10 cellular contexts compared by ENCODE assay signal in genomic region chr7:116395125-116395791, GRCh38.
A peak's percentile ranks its signal among the peaks of the same experiment; 100 is the strongest.
DNase-seq lines count a peak whose midpoint lies in the region; ATAC-seq, FAIRE-seq and TF ChIP-seq lines count a peak whose summit lies in the region.
"Had no signal": no experiment of that assay in that cellular context is flagged by ENCODE, and none has a peak within 500 bp of the region (broad histone marks: within the 10 kb centered on the region; RNA-seq: fewer than 3 reads in every experiment).

No MANE protein-coding gene starts in this region.

- H3K27me3 ChIP-seq in right lobe of liver = no peaks in the 10 kb centered on the region
- H3K27me3 ChIP-seq in HepG2 (ENCODE audit: control insufficient read depth in 1 of 2, insufficient read depth in 2 of 2, low read length in 2 of 2) = no peaks in the 10 kb centered on the region

- no peak for FAIRE-seq in HepG2 (lab: Jason Lieb, UNC)

- TF ChIP-seq POLR2A in right lobe of liver (IDR thresholded peaks at IDR 0.05) (no peak), HepG2 (IDR thresholded peaks at IDR 0.05; ENCODE audit: insufficient read depth in 1 of 2, low read depth in 2 of 2, low read length in 2 of 2) (no peak)

- no peak overlapping the region for H3K9ac ChIP-seq in HepG2 (ENCODE audit: insufficient read depth, low read depth, low read length)

- 50% methylated on average over 3 of the region's 3 CpGs for WGBS in right lobe of liver (ENCODE audit: insufficient coverage, low coverage, low lambda C conversion rate, missing lambda C conversion rate)
- WGBS in HepG2 (ENCODE audit: low lambda C conversion rate) = 1% methylated on average over 3 of the region's 3 CpGs

- CTCF ChIA-PET in HepG2 (lab: Yijun Ruan, JAX; ENCODE audit: low intra/inter-chr PET ratio, low total read pairs) = no interaction called here

- POLR2A ChIA-PET in HepG2 (lab: Yijun Ruan, JAX) = no interaction called here

- H3K9me3 ChIP-seq in right lobe of liver = no peaks in the 10 kb centered on the region
- H3K9me3 ChIP-seq in HepG2 (ENCODE audit: low read length) = no peaks in the 10 kb centered on the region

- ATAC-seq in right lobe of liver = peak; percentile 27 to 80 (median 46)
- no peak for ATAC-seq in HepG2
- no peak for ATAC-seq in HG03097 (IDR thresholded peaks at IDR 0.05; ENCODE audit: low FRiP score, unreplicated experiment)
- ATAC-seq in GM19452 (IDR thresholded peaks at IDR 0.05; ENCODE audit: unreplicated experiment) = no peak
- no peak for ATAC-seq in GM18502 (IDR thresholded peaks at IDR 0.05; ENCODE audit: poor library complexity, unreplicated experiment)
- ATAC-seq in HG03565 (IDR thresholded peaks at IDR 0.05; ENCODE audit: unreplicated experiment) = no peak

- H3K36me3 ChIP-seq in right lobe of liver (no peaks in the 10 kb centered on the region), HepG2 (replicated peaks in 1 of 2; ENCODE audit: control insufficient read depth in 1 of 2, insufficient read depth in 2 of 2, low read length in 2 of 2) (no peaks in the 10 kb centered on the region)

- BruUV-seq in HepG2 (replicated peaks; lab: Mats Ljungman, UMichigan) = no TSS peak

- no peak for TF ChIP-seq CTCF in right lobe of liver (IDR thresholded peaks at IDR 0.05)
- TF ChIP-seq CTCF in HepG2 (CRISPR knock-in tag; IDR thresholded peaks at IDR 0.05) = no peak

- H4K20me1 ChIP-seq in HepG2 (ENCODE audit: insufficient read depth, low read length) = no peaks in the 10 kb centered on the region

- TF ChIP-seq EP300 in HepG2 (IDR thresholded peaks at IDR 0.05; ENCODE audit: low read depth in 2 of 2, low read length in 2 of 2) = no peak
- no peak for TF ChIP-seq EP300 in HepG2 (CRISPR knock-in tag; IDR thresholded peaks at IDR 0.05; ENCODE audit: borderline replicate concordance)

- no peaks in the 10 kb centered on the region for H3K4me1 ChIP-seq in right lobe of liver
- H3K4me1 ChIP-seq in HepG2 (ENCODE audit: insufficient read depth, low read length) = no peaks in the 10 kb centered on the region

- no peak overlapping the region for H3K4me2 ChIP-seq in HepG2 (ENCODE audit: low read depth, low read length)

- in situ Hi-C loops in HepG2 (cut with HindIII; ENCODE audit: extremely low pct_ligation_motif_present, low pct_unique_long_range_greater_than_20kb) = no loop called here

- no peaks in the 10 kb centered on the region for H3K79me2 ChIP-seq in HepG2 (ENCODE audit: insufficient read depth, low read length)

- H2AFZ ChIP-seq in HepG2 (ENCODE audit: low read length) = no peak overlapping the region

- H3K4me3 ChIP-seq in right lobe of liver (no peak overlapping the region), HepG2 (replicated peaks in 1 of 3; ENCODE audit: insufficient read depth in 1 of 3, low read depth in 2 of 3, low read length in 3 of 3) (no peak overlapping the region)

- intact Hi-C loops in right lobe of liver (cut with DNase I) (no loop called here), HepG2 (cut with micrococcal nuclease; ENCODE audit: unreplicated experiment) (no loop called here)

- H3K27ac ChIP-seq in right lobe of liver (no peak overlapping the region), HepG2 (ENCODE audit: extremely low read length, insufficient read depth, low read length) (no peak overlapping the region)

- DNase-seq in right lobe of liver = no peak
- no peak for DNase-seq in HepG2 (ENCODE audit: low spot score)
- peak; percentile 68 for DNase-seq in amniotic stem cell (lab: John Stamatoyannopoulos, UW)
- peak; percentile 23 for DNase-seq in iPS-NIHi11 (ENCODE audit: low spot score)
- DNase-seq: CD4-positive, alpha-beta T cell; stimulated activated CD4-positive, alpha-beta T cell treated with anti-CD3 and anti-CD28 coated beads, Interleukin-1b, Interleukin-23, amount 100 ng/mL, for 48 hours had no signal

- TF ChIP-seq RAD21 in HepG2 (CRISPR knock-in tag; IDR thresholded peaks at IDR 0.05) = no peak

TF ChIP-seq in HepG2, 621 proteins besides CTCF, POLR2A, EP300 and RAD21:
- TF ChIP-seq ZSCAN22 (CRISPR knock-in tag; IDR thresholded peaks at IDR 0.05) = no peak
- no peak for TF ChIP-seq PRMT3 (CRISPR knock-in tag; IDR thresholded peaks at IDR 0.05; ENCODE audit: borderline replicate concordance, low read depth)
- no peak for TF ChIP-seq ZNF44 (CRISPR knock-in tag; IDR thresholded peaks at IDR 0.05)
- no peak for TF ChIP-seq ZNF883 (CRISPR knock-in tag; IDR thresholded peaks at IDR 0.05; ENCODE audit: not compliant biosample characterization)
- TF ChIP-seq ZNF605 (CRISPR knock-in tag; IDR thresholded peaks at IDR 0.05) = no peak
- no peak for TF ChIP-seq KLF16 (CRISPR knock-in tag; IDR thresholded peaks at IDR 0.05)
- no peak for TF ChIP-seq ELF3 (CRISPR knock-in tag; IDR thresholded peaks at IDR 0.05)
- TF ChIP-seq ZSCAN30 (CRISPR knock-in tag; IDR thresholded peaks at IDR 0.05) = no peak
- TF ChIP-seq SP2 (CRISPR knock-in tag; IDR thresholded peaks at IDR 0.05) = no peak

Comparison
In these comparisons a context has a peak if more than half of its experiments do, and no peak if none do; other contexts are left out.
1. ATAC-seq: peak in right lobe of liver (4 of 4); none in HepG2 (single experiment), HG03097 (single experiment), GM19452 (single experiment), GM18502 (single experiment) and HG03565 (single experiment).
2. DNase-seq: peak in amniotic stem cell (single experiment) and iPS-NIHi11 (single experiment); none in right lobe of liver (0 of 3) and HepG2 (single experiment).